In the genomic region with DNA sequence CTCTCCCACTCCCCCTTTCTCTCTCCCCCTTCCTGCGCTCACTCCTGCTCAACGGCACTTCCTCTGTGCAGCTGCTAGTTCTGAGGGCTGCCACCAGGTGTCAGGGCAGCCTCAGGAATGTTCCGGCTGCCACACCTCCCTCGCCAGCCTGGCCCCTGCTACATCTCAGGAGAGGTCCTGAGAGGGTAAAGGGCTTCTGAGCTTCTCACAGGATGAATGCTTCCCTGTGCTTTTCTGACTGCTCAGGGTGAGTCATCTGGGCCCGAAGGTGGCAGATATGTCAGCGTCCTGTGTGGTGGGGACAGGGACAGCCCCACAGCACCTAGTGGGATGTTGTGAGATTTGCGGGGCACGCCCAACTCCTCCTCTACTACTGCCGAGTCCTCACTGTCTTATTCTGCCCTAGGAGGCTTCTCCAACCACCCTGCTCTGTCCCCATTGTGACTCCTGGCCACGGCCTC, we compare ENCODE assay signal across 8 cellular contexts. TPM values are rescaled to one million over a fixed set of nuclear protein-coding genes. Genes with fewer than 3 reads are reported as not detected.
DNase-seq lines count a peak whose midpoint lies in the region; ATAC-seq and TF ChIP-seq lines count a peak whose summit lies in the region.

No MANE protein-coding gene starts in this region.

- no peaks in the 10 kb centered on the region for H3K36me3 ChIP-seq in CD8-positive, alpha-beta T cell (ENCODE audit: insufficient read depth, low read length)
- H3K36me3 ChIP-seq in colonic mucosa, result no peaks in the 10 kb centered on the region

- H3K27ac ChIP-seq in CD8-positive, alpha-beta T cell (ENCODE audit: low read depth, low read length), result no peak overlapping the region
- H3K27ac ChIP-seq in colonic mucosa, result no peak overlapping the region

- no peaks in the 10 kb centered on the region for H3K9me3 Mint-ChIP-seq in CD8-positive, alpha-beta T cell
- no peaks in the 10 kb centered on the region for H3K9me3 Mint-ChIP-seq in activated CD4-positive, alpha-beta T cell treated with anti-CD3 and anti-CD28 coated beads, Interleukin-2, amount 10 ng/mL, durations not matched to agents 24 days and 14 days

- intact Hi-C loops in CD8-positive, alpha-beta T cell (cut with DNase I, micrococcal nuclease), result loop anchor here (1.0 to 10.0 kb wide), 9 partner anchors 157 to 991 kb away; a partner anchor contains a TSS
- intact Hi-C loops in activated CD4-positive, alpha-beta T cell treated with anti-CD3 and anti-CD28 coated beads, Interleukin-2, amount 10 ng/mL, durations not matched to agents 24 days and 14 days (cut with micrococcal nuclease), result loop anchor here (1.0 to 2.0 kb wide), 7 partner anchors 49 to 647 kb away; a partner anchor contains a TSS
- intact Hi-C loops in colonic mucosa (cut with DNase I), result no loop called here

- CTCF ChIA-PET in CD8-positive, alpha-beta T cell (lab: Charles Lee), result interaction anchor here (0.5 to 3.4 kb wide), 11 partner anchors 8 to 985 kb away, joined by 3 to 15 read pairs (median 3); no protein-coding TSS in a partner anchor

- POLR2A ChIA-PET in CD8-positive, alpha-beta T cell (lab: Charles Lee), result interaction anchor here (1.5 kb wide), 1 partner anchor 61 kb away, joined by 3 read pairs; a partner anchor contains a TSS

- peaks cover 15% of the 10 kb centered on the region for H3K4me1 ChIP-seq in CD8-positive, alpha-beta T cell (ENCODE audit: insufficient read depth, low read length)
- no peaks in the 10 kb centered on the region for H3K4me1 ChIP-seq in colonic mucosa

- no peak overlapping the region for H3K4me3 ChIP-seq in CD8-positive, alpha-beta T cell (ENCODE audit: low read depth, low read length)
- H3K4me3 ChIP-seq in colonic mucosa, result no peak overlapping the region

- no peak overlapping the region for H3K4me3 Mint-ChIP-seq in CD8-positive, alpha-beta T cell
- H3K4me3 Mint-ChIP-seq in activated CD4-positive, alpha-beta T cell treated with anti-CD3 and anti-CD28 coated beads, Interleukin-2, amount 10 ng/mL, durations not matched to agents 24 days and 14 days, result peak overlapping the region; percentile 2

- H3K9ac ChIP-seq in colonic mucosa (ENCODE audit: low read depth in 2 of 2, low read length in 2 of 2), result no peak overlapping the region

- no peak overlapping the region for H3K27ac Mint-ChIP-seq in CD8-positive, alpha-beta T cell
- H3K27ac Mint-ChIP-seq in activated CD4-positive, alpha-beta T cell treated with anti-CD3 and anti-CD28 coated beads, Interleukin-2, amount 10 ng/mL, durations not matched to agents 24 days and 14 days, result no peak overlapping the region

- H3K27me3 ChIP-seq in CD8-positive, alpha-beta T cell (ENCODE audit: insufficient read depth, low read length), result no peaks in the 10 kb centered on the region
- no peaks in the 10 kb centered on the region for H3K27me3 ChIP-seq in colonic mucosa

- ATAC-seq in CD8-positive, alpha-beta T cell, result peak; percentile 84
- ATAC-seq in HG03280 (IDR thresholded peaks at IDR 0.05; ENCODE audit: unreplicated experiment), result peak; percentile 84

- TF ChIP-seq CTCF in CD8-positive, alpha-beta T cell (IDR thresholded peaks at IDR 0.05), result peak; percentile 64
- TF ChIP-seq CTCF in colonic mucosa (IDR thresholded peaks at IDR 0.05), result peak; percentile 71

- peaks cover 19% of the 10 kb centered on the region for H3K4me1 Mint-ChIP-seq in CD8-positive, alpha-beta T cell (ENCODE audit: low read depth)
- H3K4me1 Mint-ChIP-seq in activated CD4-positive, alpha-beta T cell treated with anti-CD3 and anti-CD28 coated beads, Interleukin-2, amount 10 ng/mL, durations not matched to agents 24 days and 14 days, result peaks cover 21% of the 10 kb centered on the region

- no peaks in the 10 kb centered on the region for H3K27me3 Mint-ChIP-seq in CD8-positive, alpha-beta T cell (ENCODE audit: low read depth)
- no peaks in the 10 kb centered on the region for H3K27me3 Mint-ChIP-seq in activated CD4-positive, alpha-beta T cell treated with anti-CD3 and anti-CD28 coated beads, Interleukin-2, amount 10 ng/mL, durations not matched to agents 24 days and 14 days

- H3K9me3 ChIP-seq in CD8-positive, alpha-beta T cell (ENCODE audit: low read length), result no peaks in the 10 kb centered on the region
- H3K9me3 ChIP-seq in colonic mucosa, result no peaks in the 10 kb centered on the region

- DNase-seq in CD8-positive, alpha-beta T cell, result peak; percentile 32 to 79 (median 53)
- DNase-seq in GM19240 (ENCODE audit: insufficient read length, low spot score) (peak; percentile 57), NCI-H345 (lab: John Stamatoyannopoulos, UW) (peak; percentile 71), colonic mucosa (peak; percentile 40), lung microvascular endothelial cell (ENCODE audit: low read depth in 2 of 2) (peak; percentile 68 to 75)
- DNase-seq in activated CD4-positive, alpha-beta T cell treated with anti-CD3 and anti-CD28 coated beads, Interleukin-2, amount 10 ng/mL, durations not matched to agents 24 days and 14 days, result peak; percentile 90
- peak; percentile 77 to 82 for DNase-seq in stimulated activated CD8-positive, alpha-beta memory T cell treated with anti-CD3 and anti-CD28 coated beads, Interleukin-15, amount 100 ng/mL, for 48 hours (ENCODE audit: low read depth in 2 of 2)

- peaks cover 19% of the 10 kb centered on the region for H3K36me3 Mint-ChIP-seq in CD8-positive, alpha-beta T cell
- H3K36me3 Mint-ChIP-seq in activated CD4-positive, alpha-beta T cell treated with anti-CD3 and anti-CD28 coated beads, Interleukin-2, amount 10 ng/mL, durations not matched to agents 24 days and 14 days (ENCODE audit: low read depth), result peaks cover 17% of the 10 kb centered on the region

RNA-seq across cellular contexts. Expression of a gene that starts 49.0 kb away (rescaled TPM):
- total RNA-seq in CD8-positive, alpha-beta T cell, result 10 to 100 TPM; 89.8 to 90.1 TPM
- 62.4 and 66.7 TPM in 2 replicates for total RNA-seq in activated CD4-positive, alpha-beta T cell treated with anti-CD3 and anti-CD28 coated beads, Interleukin-2, amount 10 ng/mL, durations not matched to agents 24 days and 14 days
- total RNA-seq in colonic mucosa, result 100 to 1,000 TPM; 128 to 141 TPM
- total RNA-seq in lung microvascular endothelial cell, result 95.7 and 101 TPM in 2 replicates

RNA-seq across cellular contexts. Expression of a gene that starts 55.2 kb away (rescaled TPM):
- under 1 TPM; 0.08 to 0.17 TPM for total RNA-seq in CD8-positive, alpha-beta T cell
- 1.4 and 2.0 TPM in 2 replicates for total RNA-seq in activated CD4-positive, alpha-beta T cell treated with anti-CD3 and anti-CD28 coated beads, Interleukin-2, amount 10 ng/mL, durations not matched to agents 24 days and 14 days
- total RNA-seq in colonic mucosa, result under 1 TPM; 0.11 to 0.22 TPM
- 0.40 and 0.44 TPM in 2 replicates for total RNA-seq in lung microvascular endothelial cell

Comparison
In these comparisons a context has a peak if more than half of its experiments do, and no peak if none do; other contexts are left out.
1. DNase-seq: peak in every context shown above with its lines; median percentile 90 in activated CD4-positive, alpha-beta T cell treated with anti-CD3 and anti-CD28 coated beads, Interleukin-2, amount 10 ng/mL, durations not matched to agents 24 days and 14 days; 80 in stimulated activated CD8-positive, alpha-beta memory T cell treated with anti-CD3 and anti-CD28 coated beads, Interleukin-15, amount 100 ng/mL, for 48 hours; 72 in lung microvascular endothelial cell; 71 in NCI-H345; 57 in GM19240; 53 in CD8-positive, alpha-beta T cell; 40 in colonic mucosa.